Comparison of ENCODE assay signal across 24 cellular contexts in genomic region chr1:230690101-230690500, GRCh38. TPM values are rescaled to one million over a fixed set of nuclear protein-coding genes. Genes with fewer than 3 reads are reported as not detected.
"Had no signal": no experiment of that assay in that cellular context is flagged by ENCODE, and none has a peak within 500 bp of the region (broad histone marks: within the 10 kb centered on the region; RNA-seq: fewer than 3 reads in every experiment).

No MANE protein-coding gene starts in this region.

- ATAC-seq: activated T-cell treated with anti-CD3 and anti-CD28 coated beads, Interleukin-2, amount 50 U/mL, for 4 hours; T-helper 17 cell had no signal

- H3K4me1 ChIP-seq: SJSA1 had no signal

- H3K9me3 ChIP-seq: MG63, SJSA1 had no signal

- H3K27me3 ChIP-seq: brain microvascular endothelial cell, cardiac muscle cell, MG63, SJSA1 had no signal

- H3K27ac ChIP-seq: brain microvascular endothelial cell, cardiac muscle cell, SJSA1, VCaP had no signal

- DNase-seq: activated CD4-positive, alpha-beta memory T cell treated with anti-CD3 and anti-CD28 coated beads for 36 hours; activated CD4-positive, alpha-beta T cell treated with anti-CD3 and anti-CD28 coated beads, Interleukin-2, amount 10 ng/mL, durations not matched to agents 7 days and 5 days; activated CD4-positive, CD25-positive, alpha-beta regulatory T cell; activated CD8-positive, alpha-beta memory T cell treated with anti-CD3 and anti-CD28 coated beads for 24 hours; activated effector memory CD4-positive, alpha-beta T cell treated with anti-CD3 and anti-CD28 coated beads, Interleukin-2, amount 50 U/mL, for 16 hours; activated naive CD4-positive, alpha-beta T cell treated with anti-CD3 and anti-CD28 coated beads for 36 hours; activated T-cell treated with anti-CD3 and anti-CD28 coated beads, Interleukin-2, amount 50 U/mL, for 4 hours; amygdala; brain microvascular endothelial cell; MG63; NCI-H1105 treated with DMSO at 0.1 percent for 48 hours; NCI-H1436 treated with DMSO at 0.1 percent for 48 hours; NCI-H187; NCI-H2081; NCI-H510A treated with DMSO at 0.1 percent for 48 hours; NCI-H69; NK-92 treated with Interleukin-12 subunit alpha and Interleukin-12 subunit beta, amount 100 ng/mL, for 24 hours; OCI-M1; SHP77; T-helper 17 cell; T-helper 9 cell had no signal

- H3K4me3 ChIP-seq: cardiac muscle cell, MG63, SJSA1 had no signal

RNA-seq across cellular contexts. Expression of gene AGT, which starts 23.8 kb away (rescaled TPM):
- total RNA-seq: activated CD4-positive, alpha-beta memory T cell treated with anti-CD3 and anti-CD28 coated beads for 36 hours; activated CD4-positive, alpha-beta T cell treated with anti-CD3 and anti-CD28 coated beads, Interleukin-2, amount 10 ng/mL, durations not matched to agents 7 days and 5 days; activated naive CD4-positive, alpha-beta T cell treated with anti-CD3 and anti-CD28 coated beads for 36 hours; SJSA1; T-helper 17 cell had no signal

RNA-seq across cellular contexts. Expression of gene CAPN9, which starts 57.1 kb away (rescaled TPM):
- total RNA-seq: activated CD4-positive, alpha-beta memory T cell treated with anti-CD3 and anti-CD28 coated beads for 36 hours; activated CD4-positive, alpha-beta T cell treated with anti-CD3 and anti-CD28 coated beads, Interleukin-2, amount 10 ng/mL, durations not matched to agents 7 days and 5 days; activated naive CD4-positive, alpha-beta T cell treated with anti-CD3 and anti-CD28 coated beads for 36 hours; activated T-cell treated with anti-CD3 and anti-CD28 coated beads, Interleukin-2, amount 50 U/mL, for 4 hours; SJSA1; T-helper 17 cell had no signal
